10 cellular contexts compared by ENCODE assay signal in genomic region chr12:120481022-120481767, GRCh38.
"Had no signal": no experiment of that assay in that cellular context is flagged by ENCODE, and none has a peak within 500 bp of the region (broad histone marks: within the 10 kb centered on the region; RNA-seq: fewer than 3 reads in every experiment).

No MANE protein-coding gene starts in this region.

- DNase-seq: activated effector memory CD4-positive, alpha-beta T cell treated with anti-CD3 and anti-CD28 coated beads, Interleukin-2, amount 50 U/mL, for 16 hours; activated T-cell treated with anti-CD3 and anti-CD28 coated beads for 4 hours; foreskin melanocyte; head of caudate nucleus; left ventricle myocardium inferior; stimulated activated CD4-positive, alpha-beta T cell treated with anti-CD3 and anti-CD28 coated beads, Interleukin-4, amount 100 ng/mL, for 24 hours; SW 1271; thyroid gland; uterus had no signal

- H3K27me3 Mint-ChIP-seq: memory B cell had no signal

- H3K36me3 Mint-ChIP-seq: memory B cell had no signal

- H3K4me3 Mint-ChIP-seq: memory B cell had no signal

- H3K9me3 Mint-ChIP-seq: memory B cell had no signal

- H3K27ac Mint-ChIP-seq: memory B cell had no signal
